In genomic region chr1:54708385-54708784, GRCh38 we compare ENCODE assay signal across 18 cellular contexts. TPM values are rescaled to one million over a fixed set of nuclear protein-coding genes. Genes with fewer than 3 reads are reported as not detected.
DNase-seq lines count a peak whose midpoint lies in the region; ATAC-seq, FAIRE-seq and TF ChIP-seq lines count a peak whose summit lies in the region.
"Had no signal": no experiment of that assay in that cellular context is flagged by ENCODE, and none has a peak within 500 bp of the region (broad histone marks: within the 10 kb centered on the region; RNA-seq: fewer than 3 reads in every experiment).

No MANE protein-coding gene starts in this region.

- H3K9ac ChIP-seq in colonic mucosa (ENCODE audit: low read depth in 2 of 2, low read length in 2 of 2), result no peak overlapping the region

- H3K4me1 Mint-ChIP-seq in glutamatergic neuron (ENCODE audit: low read depth, unreplicated experiment), result peaks cover 9% of the 10 kb centered on the region

- no peak overlapping the region for H3K27ac ChIP-seq in right atrium auricular region
- H3K27ac ChIP-seq in right cardiac atrium (ENCODE audit: low read length), result no peak overlapping the region
- no peak overlapping the region for H3K27ac ChIP-seq in colonic mucosa
- H3K27ac ChIP-seq: 22Rv1, A549, C4-2B had no signal

- intact Hi-C loops in right cardiac atrium (cut with DNase I), result no loop called here
- intact Hi-C loops in colonic mucosa (cut with DNase I), result no loop called here

- TF ChIP-seq POLR2A in GM18505 (IDR thresholded peaks at IDR 0.05; ENCODE audit: borderline replicate concordance, extremely low read depth, insufficient read depth, insufficient read length), result no peak

- peak; percentile 18 for FAIRE-seq in bronchial epithelial cell (lab: Jason Lieb, UNC)
- FAIRE-seq: A549, D721Med, HepG2 had no signal

- no peak for TF ChIP-seq CTCF in right atrium auricular region (IDR thresholded peaks at IDR 0.05)
- no peak for TF ChIP-seq CTCF in bronchial epithelial cell (IDR thresholded peaks at IDR 0.05; ENCODE audit: insufficient read depth, low read length, severe bottlenecking)
- TF ChIP-seq CTCF in glutamatergic neuron (IDR thresholded peaks at IDR 0.05; ENCODE audit: partially characterized antibody, unreplicated experiment), result no peak
- no peak for TF ChIP-seq CTCF in colonic mucosa (IDR thresholded peaks at IDR 0.05)

- peak overlapping the region; percentile 38 for H3K4me3 Mint-ChIP-seq in glutamatergic neuron (ENCODE audit: unreplicated experiment)
- H3K4me3 Mint-ChIP-seq: CD4-positive, alpha-beta T cell had no signal

- H3K27me3 Mint-ChIP-seq in glutamatergic neuron (ENCODE audit: unreplicated experiment), result peaks cover 8% of the 10 kb centered on the region

- no peaks in the 10 kb centered on the region for H3K36me3 Mint-ChIP-seq in glutamatergic neuron (ENCODE audit: unreplicated experiment)

- no peaks in the 10 kb centered on the region for H3K9me3 ChIP-seq in right atrium auricular region
- H3K9me3 ChIP-seq in right cardiac atrium (ENCODE audit: control insufficient read depth, low read length), result no peaks in the 10 kb centered on the region
- H3K9me3 ChIP-seq in colonic mucosa, result no peaks in the 10 kb centered on the region
- H3K9me3 ChIP-seq: A549, Caco-2, HAP-1 had no signal

- H3K27ac Mint-ChIP-seq in glutamatergic neuron (ENCODE audit: unreplicated experiment), result no peak overlapping the region
- H3K27ac Mint-ChIP-seq: CD4-positive, alpha-beta T cell; IgD-negative memory B cell had no signal

- H3K36me3 ChIP-seq in right atrium auricular region (no peaks in the 10 kb centered on the region), bronchial epithelial cell (ENCODE audit: control insufficient read depth, insufficient read depth, low read length) (no peaks in the 10 kb centered on the region), colonic mucosa (no peaks in the 10 kb centered on the region)
- H3K36me3 ChIP-seq: HAP-1 had no signal

- H3K4me1 ChIP-seq in right atrium auricular region (no peaks in the 10 kb centered on the region), right cardiac atrium (ENCODE audit: control insufficient read depth, insufficient read depth, low read length) (no peaks in the 10 kb centered on the region), colonic mucosa (no peaks in the 10 kb centered on the region)
- H3K4me1 ChIP-seq: A549, Caco-2, HAP-1 had no signal

- peaks cover 2% of the 10 kb centered on the region for H3K9me3 Mint-ChIP-seq in glutamatergic neuron (ENCODE audit: unreplicated experiment)
- H3K9me3 Mint-ChIP-seq: CD4-positive, alpha-beta T cell; IgD-negative memory B cell had no signal

- DNase-seq in right atrium auricular region (ENCODE audit: low spot score), result peak; percentile 16
- DNase-seq in right cardiac atrium, result no peak
- no peak for DNase-seq in bronchial epithelial cell (ENCODE audit: low read depth)
- no peak for DNase-seq in glutamatergic neuron
- DNase-seq in colonic mucosa, result no peak
- DNase-seq in NAMALWA (ENCODE audit: low spot score), result no peak
- DNase-seq: AML-193; Caco-2; CD4-positive, alpha-beta T cell; GDM1 had no signal

- H3K4me3 ChIP-seq in right atrium auricular region (no peak overlapping the region), right cardiac atrium (ENCODE audit: low read length) (no peak overlapping the region), bronchial epithelial cell (ENCODE audit: low read depth, low read length) (no peak overlapping the region), colonic mucosa (no peak overlapping the region)
- H3K4me3 ChIP-seq: A549, HAP-1 had no signal

- no peaks in the 10 kb centered on the region for H3K27me3 ChIP-seq in right atrium auricular region
- H3K27me3 ChIP-seq in right cardiac atrium (ENCODE audit: control insufficient read depth, insufficient read depth), result no peaks in the 10 kb centered on the region
- H3K27me3 ChIP-seq in bronchial epithelial cell (ENCODE audit: control insufficient read depth, insufficient read depth, low read length), result no peaks in the 10 kb centered on the region
- no peaks in the 10 kb centered on the region for H3K27me3 ChIP-seq in colonic mucosa

- no peak for ATAC-seq in right cardiac atrium
- no peak for ATAC-seq in GM18505 (IDR thresholded peaks at IDR 0.05; ENCODE audit: unreplicated experiment)
- ATAC-seq: A549, HepG2 had no signal

RNA-seq across cellular contexts. Expression of gene TTC4, which starts 7.3 kb away (rescaled TPM):
- total RNA-seq in right atrium auricular region (10 to 100 TPM in 1 of 2 donors, 1 to 10 TPM in 1; 9.8 to 10.3 TPM), right cardiac atrium (10 to 100 TPM; 11.3 to 14.5 (median 13.3) TPM), bronchial epithelial cell (29.4 and 30.8 TPM in 2 replicates), glutamatergic neuron (ENCODE audit: unreplicated experiment) (14.3 TPM), colonic mucosa (10 to 100 TPM; 11.0 to 18.4 TPM)
- 10.1 TPM for polyA plus RNA-seq in right cardiac atrium

RNA-seq across cellular contexts. Expression of gene PARS2, which starts 55.9 kb away (rescaled TPM):
- 1 to 10 TPM; 3.9 to 4.0 TPM for total RNA-seq in right atrium auricular region
- total RNA-seq in right cardiac atrium, result 1 to 10 TPM; 2.9 to 3.7 (median 3.3) TPM
- 2.0 TPM for polyA plus RNA-seq in right cardiac atrium
- 5.3 and 5.9 TPM in 2 replicates for total RNA-seq in bronchial epithelial cell
- 4.2 TPM for total RNA-seq in glutamatergic neuron (ENCODE audit: unreplicated experiment)
- 10 to 100 TPM; 11.1 to 11.2 TPM for total RNA-seq in colonic mucosa
- total RNA-seq: CD4-positive, alpha-beta T cell had no signal
